Comparison of ENCODE assay signal across 26 cellular contexts in the genomic region with DNA sequence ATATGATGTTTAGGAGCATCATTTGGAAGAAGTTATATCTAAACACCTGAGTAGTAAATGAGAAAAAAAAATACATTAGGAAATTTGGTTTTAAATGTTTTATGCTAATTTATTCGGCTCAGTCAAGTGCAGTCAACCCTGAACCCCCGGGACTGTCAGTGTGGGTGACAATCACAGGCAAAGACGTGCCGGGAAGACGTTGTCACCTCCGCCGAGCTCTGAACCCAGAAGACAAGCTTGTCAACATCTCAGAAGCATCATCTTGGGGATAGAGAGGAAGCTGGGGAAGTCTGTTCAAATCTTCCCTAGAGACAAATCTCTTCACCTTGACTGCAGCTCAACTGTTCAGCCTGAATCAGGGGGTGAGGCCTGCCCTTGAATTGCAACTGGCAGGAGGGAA.
"Had no signal": no experiment of that assay in that cellular context is flagged by ENCODE, and none has a peak within 500 bp of the region (broad histone marks: within the 10 kb centered on the region; RNA-seq: fewer than 3 reads in every experiment).

No MANE protein-coding gene starts in this region.

- H3K27ac ChIP-seq: neural progenitor cell, neutrophil, pancreas, prostate gland, right lobe of liver, sigmoid colon, stomach, thoracic aorta, thyroid gland, tibial nerve, upper lobe of right lung, uterus had no signal

- H3K4me1 ChIP-seq: neural progenitor cell, pancreas, prostate gland, right lobe of liver, sigmoid colon, stomach, thyroid gland, tibial nerve, upper lobe of right lung, uterus had no signal

- H2AFZ ChIP-seq: neural progenitor cell had no signal

- H3K27ac Mint-ChIP-seq: naive thymus-derived CD8-positive, alpha-beta T cell; natural killer cell treated with Interleukin-12 subunit alpha and Interleukin-12 subunit beta and Interleukin-15 and Interleukin-18, amount 100 ng/mL, for 72 hours; nephron progenitor cell; stimulated activated effector memory CD8-positive, alpha-beta T cell treated with anti-CD3 and anti-CD28 coated beads, Interleukin-12 subunit alpha, Interleukin-12 subunit beta, amount 100 ng/mL, for 72 hours; stimulated activated naive CD8-positive, alpha-beta T cell treated with anti-CD3 and anti-CD28 coated beads, Interleukin-15, Interleukin-2, amounts not matched to agents 100 ng/mL and 50 ng/mL, for 24 hours; type B pancreatic cell had no signal

- H3K4me3 Mint-ChIP-seq: naive B cell; naive thymus-derived CD8-positive, alpha-beta T cell; natural killer cell treated with Interleukin-12 subunit alpha and Interleukin-12 subunit beta and Interleukin-15 and Interleukin-18, amount 100 ng/mL, for 72 hours; nephron progenitor cell; neural progenitor cell; stimulated activated effector memory CD8-positive, alpha-beta T cell treated with anti-CD3 and anti-CD28 coated beads, Interleukin-12 subunit alpha, Interleukin-12 subunit beta, amount 100 ng/mL, for 72 hours; stimulated activated naive B cell treated with anti-CD40 and anti-IgM and Interleukin-4, amounts not matched to agents 10 μg/mL and 1 μg/mL and 100 μg/mL, for 72 hours; stimulated activated naive CD8-positive, alpha-beta T cell treated with anti-CD3 and anti-CD28 coated beads, Interleukin-15, Interleukin-2, amounts not matched to agents 100 ng/mL and 50 ng/mL, for 24 hours; type B pancreatic cell had no signal

- H3K27me3 ChIP-seq: neural progenitor cell, neutrophil, pancreas, right lobe of liver, sigmoid colon, thyroid gland, tibial nerve, upper lobe of right lung, uterus had no signal

- FAIRE-seq: pancreas, small intestine had no signal

- H3K4me3 ChIP-seq: neural progenitor cell, pancreas, prostate gland, right lobe of liver, sigmoid colon, stomach, thoracic aorta, thyroid gland, tibial nerve, upper lobe of right lung, uterus had no signal

- H3K36me3 ChIP-seq: neural progenitor cell, neutrophil, pancreas, prostate gland, right lobe of liver, stomach, thoracic aorta, thyroid gland, tibial nerve, upper lobe of right lung, uterus had no signal

- H3K4me2 ChIP-seq: neural progenitor cell had no signal

- H3K4me1 Mint-ChIP-seq: naive B cell; stimulated activated effector memory CD8-positive, alpha-beta T cell treated with anti-CD3 and anti-CD28 coated beads, Interleukin-12 subunit alpha, Interleukin-12 subunit beta, amount 100 ng/mL, for 72 hours; stimulated activated naive B cell treated with anti-CD40 and anti-IgM and Interleukin-4, amounts not matched to agents 10 μg/mL and 1 μg/mL and 100 μg/mL, for 72 hours had no signal

- H3K9ac ChIP-seq: neural progenitor cell had no signal

- H3K9me3 ChIP-seq: neutrophil, pancreas, prostate gland, right lobe of liver, sigmoid colon, stomach, thoracic aorta, thyroid gland, tibial nerve, upper lobe of right lung, uterus had no signal

- H3K27me3 Mint-ChIP-seq: natural killer cell treated with Interleukin-12 subunit alpha and Interleukin-12 subunit beta and Interleukin-15 and Interleukin-18, amount 100 ng/mL, for 72 hours had no signal

- DNase-seq: naive B cell; naive thymus-derived CD8-positive, alpha-beta T cell; nephron progenitor cell; pancreas; right lobe of liver; sigmoid colon; small intestine; stimulated activated CD4-positive, alpha-beta T cell treated with anti-CD3 and anti-CD28 coated beads, Interleukin-15, amount 100 ng/mL, for 24 hours; stimulated activated CD4-positive, alpha-beta T cell treated with anti-CD3 and anti-CD28 coated beads, Interleukin-2, amount 100 ng/mL, for 24 hours; stimulated activated CD4-positive, alpha-beta T cell treated with anti-CD3 and anti-CD28 coated beads, Interleukin-2, amount 100 ng/mL, for 48 hours; stimulated activated CD4-positive, alpha-beta T cell treated with anti-CD3 and anti-CD28 coated beads, Interleukin-4, amount 100 ng/mL, for 24 hours; stimulated activated naive B cell treated with anti-CD40 and anti-IgM and Interleukin-4, amounts not matched to agents 10 μg/mL and 1 μg/mL and 100 μg/mL, for 72 hours; stimulated activated naive CD4-positive, alpha-beta T cell treated with Interleukin-2 at 50 U/mL for 16 hours; stomach; thyroid gland; upper lobe of right lung; uterus had no signal

- H3K36me3 Mint-ChIP-seq: naive B cell; naive thymus-derived CD8-positive, alpha-beta T cell; natural killer cell treated with Interleukin-12 subunit alpha and Interleukin-12 subunit beta and Interleukin-15 and Interleukin-18, amount 100 ng/mL, for 72 hours; neural progenitor cell; stimulated activated effector memory CD8-positive, alpha-beta T cell treated with anti-CD3 and anti-CD28 coated beads, Interleukin-12 subunit alpha, Interleukin-12 subunit beta, amount 100 ng/mL, for 72 hours; type B pancreatic cell had no signal

- H3K9me3 Mint-ChIP-seq: naive B cell; naive thymus-derived CD8-positive, alpha-beta T cell; natural killer cell treated with Interleukin-12 subunit alpha and Interleukin-12 subunit beta and Interleukin-15 and Interleukin-18, amount 100 ng/mL, for 72 hours; nephron progenitor cell; stimulated activated effector memory CD8-positive, alpha-beta T cell treated with anti-CD3 and anti-CD28 coated beads, Interleukin-12 subunit alpha, Interleukin-12 subunit beta, amount 100 ng/mL, for 72 hours; stimulated activated naive CD8-positive, alpha-beta T cell treated with anti-CD3 and anti-CD28 coated beads, Interleukin-15, Interleukin-2, amounts not matched to agents 100 ng/mL and 50 ng/mL, for 24 hours; type B pancreatic cell had no signal
